Comparison of ENCODE assay signal across 2 cellular contexts in the genomic region with DNA sequence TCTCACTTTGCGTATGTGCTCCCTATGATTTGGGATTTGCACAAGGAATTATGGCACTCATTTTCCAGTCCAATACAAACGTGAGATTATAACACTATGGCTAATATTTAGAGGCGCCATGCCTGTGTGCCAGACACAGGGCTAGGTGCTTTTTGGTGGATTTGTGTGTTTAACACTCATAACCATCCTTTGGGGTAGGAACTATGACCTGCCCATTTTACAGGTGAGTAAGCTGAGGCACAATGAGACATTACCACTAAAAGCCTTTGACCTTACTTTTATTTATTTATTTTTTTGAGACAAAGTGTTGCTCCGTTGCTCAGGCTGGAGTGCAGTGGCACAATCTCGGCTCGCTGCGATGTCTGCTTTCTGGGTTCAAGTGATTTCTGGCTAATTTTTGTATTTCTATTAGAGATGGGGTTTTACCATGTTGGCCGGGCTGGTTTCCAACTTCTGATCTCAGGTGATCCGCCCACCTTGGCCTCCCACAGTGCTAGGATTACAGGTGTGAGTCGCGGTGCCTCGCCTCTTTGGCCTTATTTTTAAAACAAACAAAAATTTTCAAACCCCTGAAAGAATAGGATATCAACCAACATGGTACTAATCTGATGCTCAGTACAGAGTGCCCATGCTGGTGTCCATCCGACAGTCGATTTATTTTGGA.
TF ChIP-seq lines count a peak whose summit lies in the region.

No MANE protein-coding gene starts in this region.

TF ChIP-seq in GM23338, 12 proteins besides CTCF, POLR2A, EP300 and RAD21 (continues in another document):
- no peak for TF ChIP-seq ZNF331 (CRISPR knock-in tag; IDR thresholded peaks at IDR 0.05; ENCODE audit: low read depth)
- no peak for TF ChIP-seq ZNF114 (CRISPR knock-in tag; IDR thresholded peaks at IDR 0.05)
- TF ChIP-seq, protein P1, sequence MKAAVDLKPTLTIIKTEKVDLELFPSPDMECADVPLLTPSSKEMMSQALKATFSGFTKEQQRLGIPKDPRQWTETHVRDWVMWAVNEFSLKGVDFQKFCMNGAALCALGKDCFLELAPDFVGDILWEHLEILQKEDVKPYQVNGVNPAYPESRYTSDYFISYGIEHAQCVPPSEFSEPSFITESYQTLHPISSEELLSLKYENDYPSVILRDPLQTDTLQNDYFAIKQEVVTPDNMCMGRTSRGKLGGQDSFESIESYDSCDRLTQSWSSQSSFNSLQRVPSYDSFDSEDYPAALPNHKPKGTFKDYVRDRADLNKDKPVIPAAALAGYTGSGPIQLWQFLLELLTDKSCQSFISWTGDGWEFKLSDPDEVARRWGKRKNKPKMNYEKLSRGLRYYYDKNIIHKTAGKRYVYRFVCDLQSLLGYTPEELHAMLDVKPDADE (IDR thresholded peaks at IDR 0.05), result no peak
- TF ChIP-seq EZH2 (IDR thresholded peaks at IDR 0.05; ENCODE audit: low read depth, unreplicated experiment), result no peak
- TF ChIP-seq REST (IDR thresholded peaks at IDR 0.05; ENCODE audit: unreplicated experiment), result no peak
- TF ChIP-seq NANOG (IDR thresholded peaks at IDR 0.05; ENCODE audit: borderline replicate concordance), result no peak
- TF ChIP-seq EZH2phosphoT487 (IDR thresholded peaks at IDR 0.05; ENCODE audit: unreplicated experiment), result no peak
- no peak for TF ChIP-seq POLR2AphosphoS5 (IDR thresholded peaks at IDR 0.05; ENCODE audit: low read depth)
- TF ChIP-seq CREB1 (CRISPR knock-in tag; IDR thresholded peaks at IDR 0.05; ENCODE audit: low read depth), result no peak
- TF ChIP-seq JUNB (IDR thresholded peaks at IDR 0.05; ENCODE audit: unreplicated experiment), result no peak

TF ChIP-seq in H1, 55 proteins besides CTCF, POLR2A, EP300 and RAD21:
- TF ChIP-seq TCF12 (IDR thresholded peaks at IDR 0.05; ENCODE audit: low read depth, low read length), result no peak
- TF ChIP-seq PHF8 (conservative IDR thresholded peaks at IDR 0.05; ENCODE audit: low read depth, low read length), result no peak
- no peak for TF ChIP-seq SP1 (IDR thresholded peaks at IDR 0.05; ENCODE audit: low read depth, low read length)
- TF ChIP-seq, protein P2, sequence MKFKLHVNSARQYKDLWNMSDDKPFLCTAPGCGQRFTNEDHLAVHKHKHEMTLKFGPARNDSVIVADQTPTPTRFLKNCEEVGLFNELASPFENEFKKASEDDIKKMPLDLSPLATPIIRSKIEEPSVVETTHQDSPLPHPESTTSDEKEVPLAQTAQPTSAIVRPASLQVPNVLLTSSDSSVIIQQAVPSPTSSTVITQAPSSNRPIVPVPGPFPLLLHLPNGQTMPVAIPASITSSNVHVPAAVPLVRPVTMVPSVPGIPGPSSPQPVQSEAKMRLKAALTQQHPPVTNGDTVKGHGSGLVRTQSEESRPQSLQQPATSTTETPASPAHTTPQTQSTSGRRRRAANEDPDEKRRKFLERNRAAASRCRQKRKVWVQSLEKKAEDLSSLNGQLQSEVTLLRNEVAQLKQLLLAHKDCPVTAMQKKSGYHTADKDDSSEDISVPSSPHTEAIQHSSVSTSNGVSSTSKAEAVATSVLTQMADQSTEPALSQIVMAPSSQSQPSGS (IDR thresholded peaks at IDR 0.05; ENCODE audit: low read length), result 0 out of 2 replicates have a peak, but pooled peaks have one; percentile 80
- TF ChIP-seq CEBPB (IDR thresholded peaks at IDR 0.05; ENCODE audit: low read depth, low read length), result no peak
- TF ChIP-seq KDM4A (IDR thresholded peaks at IDR 0.05; ENCODE audit: low read depth, low read length, severe bottlenecking), result no peak
- no peak for TF ChIP-seq TBP (IDR thresholded peaks at IDR 0.05; ENCODE audit: low read depth, low read length)
- TF ChIP-seq, protein P3, sequence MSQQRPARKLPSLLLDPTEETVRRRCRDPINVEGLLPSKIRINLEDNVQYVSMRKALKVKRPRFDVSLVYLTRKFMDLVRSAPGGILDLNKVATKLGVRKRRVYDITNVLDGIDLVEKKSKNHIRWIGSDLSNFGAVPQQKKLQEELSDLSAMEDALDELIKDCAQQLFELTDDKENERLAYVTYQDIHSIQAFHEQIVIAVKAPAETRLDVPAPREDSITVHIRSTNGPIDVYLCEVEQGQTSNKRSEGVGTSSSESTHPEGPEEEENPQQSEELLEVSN (IDR thresholded peaks at IDR 0.05), result no peak
- TF ChIP-seq HDAC2 (IDR thresholded peaks at IDR 0.05; ENCODE audit: borderline replicate concordance in 1 of 2, low read depth in 2 of 2, low read length in 2 of 2), result peak in 1 of 2 experiments; percentile 98; a peak in 2 of 4 replicates
- TF ChIP-seq, protein P4, sequence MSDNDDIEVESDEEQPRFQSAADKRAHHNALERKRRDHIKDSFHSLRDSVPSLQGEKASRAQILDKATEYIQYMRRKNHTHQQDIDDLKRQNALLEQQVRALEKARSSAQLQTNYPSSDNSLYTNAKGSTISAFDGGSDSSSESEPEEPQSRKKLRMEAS (IDR thresholded peaks at IDR 0.05), result no peak
- TF ChIP-seq RNF2 (IDR thresholded peaks at IDR 0.05; ENCODE audit: borderline replicate concordance, low read depth, low read length, missing control alignments, poor library complexity, severe bottlenecking), result no peak
- TF ChIP-seq KDM1A (IDR thresholded peaks at IDR 0.05; ENCODE audit: borderline replicate concordance, low read length), result peak; percentile 99
- no peak for TF ChIP-seq POU5F1 (IDR thresholded peaks at IDR 0.05; ENCODE audit: low read depth, low read length)
- TF ChIP-seq CHD7 (IDR thresholded peaks at IDR 0.05; ENCODE audit: insufficient replicate concordance, low read length), result no peak
- 0 out of 2 replicates have a peak, but pooled peaks have one; percentile 36 for TF ChIP-seq SP4 (IDR thresholded peaks at IDR 0.05; ENCODE audit: low read length)
- no peak for TF ChIP-seq SIN3A (conservative IDR thresholded peaks at IDR 0.05 in 1 of 2, IDR thresholded peaks at IDR 0.05 in 1 of 2; ENCODE audit: low read depth in 1 of 2, low read length in 2 of 2)
- TF ChIP-seq EZH2 (IDR thresholded peaks at IDR 0.05; ENCODE audit: low read depth, low read length, severe bottlenecking), result no peak
- TF ChIP-seq ASH2L (IDR thresholded peaks at IDR 0.05; ENCODE audit: low read length), result no peak
